ENCODE assay signal across 8 cellular contexts in genomic region chr5:151252762-151253603, GRCh38. TPM values are rescaled to one million over a fixed set of nuclear protein-coding genes. Genes with fewer than 3 reads are reported as not detected.
DNase-seq lines count a peak whose midpoint lies in the region; ATAC-seq, FAIRE-seq and TF ChIP-seq lines count a peak whose summit lies in the region.

Gene GM2A, plus strand, starts transcription at chr5:151253185. Its CDS starts 32 bp downstream, at chr5:151253217.

- H3K9me3 ChIP-seq in Loucy (ENCODE audit: insufficient read depth, low read depth, low read length), result no peaks in the 10 kb centered on the region

- H3K4me1 ChIP-seq in Loucy (ENCODE audit: insufficient read depth, low read length, poor library complexity, severe bottlenecking), result peaks cover 29% of the 10 kb centered on the region

- H4K20me1 ChIP-seq in Loucy (ENCODE audit: insufficient read depth, low read length, poor library complexity, severe bottlenecking), result no peaks in the 10 kb centered on the region

- H3K36me3 ChIP-seq in Loucy (ENCODE audit: insufficient read depth, low read length), result no peaks in the 10 kb centered on the region

- peak; percentile 87 for FAIRE-seq in H54 (lab: Jason Lieb, UNC)

- peak within 1 kb of the TSS; percentile 76 for H3K9ac ChIP-seq in Loucy (ENCODE audit: low read depth, low read length, poor library complexity, severe bottlenecking)

- peak within 1 kb of the TSS; percentile 75 to 95 (median 95) for H3K4me3 Mint-ChIP-seq in naive thymus-derived CD8-positive, alpha-beta T cell

- peak; percentile 95 to 99 for ATAC-seq in naive thymus-derived CD8-positive, alpha-beta T cell

- H3K27me3 Mint-ChIP-seq in naive thymus-derived CD8-positive, alpha-beta T cell, result no peaks in the 10 kb centered on the region

- DNase-seq in EL, result peak; percentile 100
- DNase-seq in H54 (ENCODE audit: insufficient read length, low spot score), result peak; percentile 92
- peak; percentile 98 for DNase-seq in activated T-helper 9 cell treated with anti-CD3 and anti-CD28 coated beads, Interleukin-2, amount 50 U/mL, for 16 hours (ENCODE audit: low read depth)
- DNase-seq in fibroblast of mammary gland (ENCODE audit: low read depth), result peak; percentile 99
- DNase-seq in naive thymus-derived CD8-positive, alpha-beta T cell, result peak; percentile 90 to 99 (median 96)
- DNase-seq in stimulated activated naive CD4-positive, alpha-beta T cell (lab: John Stamatoyannopoulos, UW), result peak; percentile 94 to 98 (median 96)

- H3K79me2 ChIP-seq in Loucy (ENCODE audit: insufficient read depth, low read length), result no peaks in the 10 kb centered on the region

- no peaks in the 10 kb centered on the region for H3K27me3 ChIP-seq in Loucy (ENCODE audit: insufficient read depth, low read length, poor library complexity, severe bottlenecking)

- H3K36me3 Mint-ChIP-seq in naive thymus-derived CD8-positive, alpha-beta T cell, result no peaks in the 10 kb centered on the region

- TF ChIP-seq CTCF in Loucy (conservative IDR thresholded peaks at IDR 0.05; ENCODE audit: low read length) (no peak), fibroblast of mammary gland (conservative IDR thresholded peaks at IDR 0.05; ENCODE audit: control insufficient read depth, insufficient read depth, low read depth, low read length) (no peak)

- TF ChIP-seq POLR2A in H54 (IDR thresholded peaks at IDR 0.05; ENCODE audit: low read depth, low read length), result peak; percentile 51
- peak; percentile 94 for TF ChIP-seq POLR2A in Raji (IDR thresholded peaks at IDR 0.05; ENCODE audit: insufficient read depth, low read depth, low read length)

- POLR2A ChIA-PET in naive thymus-derived CD8-positive, alpha-beta T cell (lab: Charles Lee), result interaction anchor here (0.6 to 3.5 kb wide), 27 partner anchors 10 to 804 kb away, joined by 3 to 38 read pairs (median 5); partner anchors contain the start of genes ANXA6, CCDC69, G3BP1 and RBM22

- peak within 1 kb of the TSS; percentile 86 for H3K4me3 ChIP-seq in Loucy (ENCODE audit: low read length, poor library complexity, severe bottlenecking)
- peak within 1 kb of the TSS; percentile 88 for H3K4me3 ChIP-seq in fibroblast of mammary gland (ENCODE audit: control insufficient read depth, low read depth, low read length)

- no peaks in the 10 kb centered on the region for H3F3A ChIP-seq in Loucy (ENCODE audit: low read depth)

- no peaks in the 10 kb centered on the region for H3K9me2 ChIP-seq in Loucy (replicated peaks; ENCODE audit: low read depth, low read length)

- H3K4me2 ChIP-seq in Loucy (ENCODE audit: low read depth, low read length, poor library complexity, severe bottlenecking), result peak within 1 kb of the TSS; percentile 86

- H2AFZ ChIP-seq in Loucy (ENCODE audit: low read length), result peak within 1 kb of the TSS; percentile 90

- peaks cover 24 to 68% (median 45%) of the 10 kb centered on the region in 4 donors for H3K4me1 Mint-ChIP-seq in naive thymus-derived CD8-positive, alpha-beta T cell

- H3K27ac Mint-ChIP-seq in naive thymus-derived CD8-positive, alpha-beta T cell, result peak within 1 kb of the TSS; percentile 75 to 98 (median 92)

- H3K9me3 Mint-ChIP-seq in naive thymus-derived CD8-positive, alpha-beta T cell, result no peaks in the 10 kb centered on the region

RNA-seq across cellular contexts. Expression of gene GM2A, which starts in this region (rescaled TPM):
- 10 to 100 TPM; 12.5 to 13.8 TPM for total RNA-seq in naive thymus-derived CD8-positive, alpha-beta T cell
- 1 to 10 TPM; 3.8 to 6.5 (median 5.6) TPM for polyA plus RNA-seq in naive thymus-derived CD8-positive, alpha-beta T cell

Comparison
In these comparisons a context has a peak if more than half of its experiments do, and no peak if none do; other contexts are left out.
1. Peak in every context shown above with its lines: DNase-seq, ATAC-seq and H3K4me3 ChIP-seq.